Comparison of ENCODE assay signal across 10 cellular contexts in genomic region chr14:51507556-51508511, GRCh38.
A peak's percentile ranks its signal among the peaks of the same experiment; 100 is the strongest.
DNase-seq lines count a peak whose midpoint lies in the region; ATAC-seq, FAIRE-seq and TF ChIP-seq lines count a peak whose summit lies in the region.
"Had no signal": no experiment of that assay in that cellular context is flagged by ENCODE, and none has a peak within 500 bp of the region (broad histone marks: within the 10 kb centered on the region; RNA-seq: fewer than 3 reads in every experiment).

No MANE protein-coding gene starts in this region.

- peak overlapping the region; percentile 63 for H3K4me2 ChIP-seq in osteoblast (ENCODE audit: insufficient read depth, low read length)
- H3K4me2 ChIP-seq: KMS-11 had no signal

- 9% methylated on average over 12 of the region's 15 CpGs for WGBS in esophagus muscularis mucosa

- H3K4me1 Mint-ChIP-seq in activated T-helper 1 cell treated with anti-CD3 and anti-CD28 coated beads, Interleukin-12 subunit alpha, Interleukin-12 subunit beta, Interleukin-2, Interleukin-4 antibody, amounts not matched to agents 30 ng/mL and 10 ng/mL and 1 ng/mL, durations not matched to agents 14 hours and 24 hours and 36 hours (ENCODE audit: low read depth): no peaks in the 10 kb centered on the region
- H3K4me1 Mint-ChIP-seq: central memory CD8-positive, alpha-beta T cell had no signal

- H4K20me1 ChIP-seq in osteoblast (ENCODE audit: insufficient read depth, low read length): no peaks in the 10 kb centered on the region

- no peak for TF ChIP-seq EP300 in esophagus muscularis mucosa (IDR thresholded peaks at IDR 0.05)

- FAIRE-seq in GM12892 (lab: Jason Lieb, UNC): no peak

- TF ChIP-seq CTCF in esophagus muscularis mucosa (IDR thresholded peaks at IDR 0.05): no peak
- TF ChIP-seq CTCF in osteoblast (IDR thresholded peaks at IDR 0.05; ENCODE audit: extremely low read depth, low read depth, low read length): no peak

- H3K4me1 ChIP-seq in esophagus muscularis mucosa (peaks cover 10 to 37% (median 30%) of the 10 kb centered on the region in 4 donors), osteoblast (ENCODE audit: insufficient read depth, low read length) (peaks cover 17% of the 10 kb centered on the region)

- H3K4me3 ChIP-seq in esophagus muscularis mucosa (no peak overlapping the region), osteoblast (ENCODE audit: insufficient read depth, low read length) (peak overlapping the region; percentile 10)

- H3K27ac ChIP-seq in esophagus muscularis mucosa (replicated peaks in 1 of 4): peak overlapping the region; percentile 69 to 76 (median 73)
- peak overlapping the region; percentile 64 for H3K27ac ChIP-seq in osteoblast (ENCODE audit: low read depth, low read length)
- H3K27ac ChIP-seq: KMS-11 had no signal

- ATAC-seq in GM18505 (IDR thresholded peaks at IDR 0.05; ENCODE audit: unreplicated experiment): no peak
- ATAC-seq in GM21619 (IDR thresholded peaks at IDR 0.05; ENCODE audit: unreplicated experiment): no peak

- H3K27me3 Mint-ChIP-seq in activated T-helper 1 cell treated with anti-CD3 and anti-CD28 coated beads, Interleukin-12 subunit alpha, Interleukin-12 subunit beta, Interleukin-2, Interleukin-4 antibody, amounts not matched to agents 30 ng/mL and 10 ng/mL and 1 ng/mL, durations not matched to agents 14 hours and 24 hours and 36 hours (ENCODE audit: insufficient read depth): peaks cover 1% of the 10 kb centered on the region

- H3K79me2 ChIP-seq in osteoblast (ENCODE audit: insufficient read depth, low read length): no peaks in the 10 kb centered on the region

- peak overlapping the region; percentile 69 for H2AFZ ChIP-seq in osteoblast (ENCODE audit: low read length)

- intact Hi-C loops in esophagus muscularis mucosa (cut with DNase I): no loop called here
- intact Hi-C loops in activated T-helper 1 cell treated with anti-CD3 and anti-CD28 coated beads, Interleukin-12 subunit alpha, Interleukin-12 subunit beta, Interleukin-2, Interleukin-4 antibody, amounts not matched to agents 30 ng/mL and 10 ng/mL and 1 ng/mL, durations not matched to agents 14 hours and 24 hours and 36 hours (cut with micrococcal nuclease): no loop called here

- DNase-seq in Ammon's horn (ENCODE audit: low spot score) (peak; percentile 74), NCI-H446 (lab: John Stamatoyannopoulos, UW) (peak; percentile 82 to 96), esophagus muscularis mucosa (ENCODE audit: extremely low spot score) (no peak), osteoblast (ENCODE audit: insufficient read length, low spot score, missing footprints) (peak; percentile 92), GM12892 (ENCODE audit: insufficient read length) (no peak)
- no peak for DNase-seq in activated T-helper 1 cell treated with anti-CD3 and anti-CD28 coated beads, Interleukin-12 subunit alpha, Interleukin-12 subunit beta, Interleukin-2, Interleukin-4 antibody, amounts not matched to agents 30 ng/mL and 10 ng/mL and 1 ng/mL, durations not matched to agents 14 hours and 24 hours and 36 hours (ENCODE audit: low spot score)

- H3K27me3 ChIP-seq in esophagus muscularis mucosa (no peaks in the 10 kb centered on the region), osteoblast (ENCODE audit: insufficient read depth, low read length) (no peaks in the 10 kb centered on the region)

- H3K36me3 Mint-ChIP-seq in activated T-helper 1 cell treated with anti-CD3 and anti-CD28 coated beads, Interleukin-12 subunit alpha, Interleukin-12 subunit beta, Interleukin-2, Interleukin-4 antibody, amounts not matched to agents 30 ng/mL and 10 ng/mL and 1 ng/mL, durations not matched to agents 14 hours and 24 hours and 36 hours (ENCODE audit: low read depth): no peaks in the 10 kb centered on the region

- H3K9me3 ChIP-seq in esophagus muscularis mucosa (no peaks in the 10 kb centered on the region), osteoblast (ENCODE audit: low read depth, low read length) (no peaks in the 10 kb centered on the region)

- TF ChIP-seq POLR2A in esophagus muscularis mucosa (IDR thresholded peaks at IDR 0.05; ENCODE audit: low read depth) (no peak), GM18505 (IDR thresholded peaks at IDR 0.05; ENCODE audit: borderline replicate concordance, extremely low read depth, insufficient read depth, insufficient read length) (no peak), GM12892 (IDR thresholded peaks at IDR 0.05; ENCODE audit: low read depth, low read length) (no peak)

- no peak overlapping the region for H3K27ac Mint-ChIP-seq in activated T-helper 1 cell treated with anti-CD3 and anti-CD28 coated beads, Interleukin-12 subunit alpha, Interleukin-12 subunit beta, Interleukin-2, Interleukin-4 antibody, amounts not matched to agents 30 ng/mL and 10 ng/mL and 1 ng/mL, durations not matched to agents 14 hours and 24 hours and 36 hours

- H3K36me3 ChIP-seq in esophagus muscularis mucosa (no peaks in the 10 kb centered on the region), osteoblast (ENCODE audit: insufficient read depth, low read length) (no peaks in the 10 kb centered on the region)

- H3K9me3 Mint-ChIP-seq in activated T-helper 1 cell treated with anti-CD3 and anti-CD28 coated beads, Interleukin-12 subunit alpha, Interleukin-12 subunit beta, Interleukin-2, Interleukin-4 antibody, amounts not matched to agents 30 ng/mL and 10 ng/mL and 1 ng/mL, durations not matched to agents 14 hours and 24 hours and 36 hours: no peaks in the 10 kb centered on the region

- no peak overlapping the region for H3K4me3 Mint-ChIP-seq in activated T-helper 1 cell treated with anti-CD3 and anti-CD28 coated beads, Interleukin-12 subunit alpha, Interleukin-12 subunit beta, Interleukin-2, Interleukin-4 antibody, amounts not matched to agents 30 ng/mL and 10 ng/mL and 1 ng/mL, durations not matched to agents 14 hours and 24 hours and 36 hours
- H3K4me3 Mint-ChIP-seq: central memory CD8-positive, alpha-beta T cell had no signal

Comparison
In these comparisons a context has a peak if more than half of its experiments do, and no peak if none do; other contexts are left out.
1. DNase-seq: peak in Ammon's horn (single experiment), NCI-H446 (2 of 2) and osteoblast (single experiment); none in esophagus muscularis mucosa (single experiment), activated T-helper 1 cell treated with anti-CD3 and anti-CD28 coated beads, Interleukin-12 subunit alpha, Interleukin-12 subunit beta, Interleukin-2, Interleukin-4 antibody, amounts not matched to agents 30 ng/mL and 10 ng/mL and 1 ng/mL, durations not matched to agents 14 hours and 24 hours and 36 hours (single experiment) and GM12892 (single experiment).